In genomic region chr4:4935974-4936373, GRCh38 we compare ENCODE assay signal across 22 cellular contexts.
DNase-seq lines count a peak whose midpoint lies in the region; ATAC-seq, FAIRE-seq and TF ChIP-seq lines count a peak whose summit lies in the region.
"Had no signal": no experiment of that assay in that cellular context is flagged by ENCODE, and none has a peak within 500 bp of the region (broad histone marks: within the 10 kb centered on the region; RNA-seq: fewer than 3 reads in every experiment).

No MANE protein-coding gene starts in this region.

- no peak overlapping the region for H3K4me3 Mint-ChIP-seq in activated CD8-positive, alpha-beta memory T cell treated with anti-CD3 and anti-CD28 coated beads, Interleukin-2, amount 10 ng/mL, durations not matched to agents 7 days and 5 days
- H3K4me3 Mint-ChIP-seq: B cell; CD4-positive, alpha-beta T cell; CD8-positive, alpha-beta T cell had no signal

- no peaks in the 10 kb centered on the region; the same call in 1 of the 2 replicates for H4K20me1 ChIP-seq in K562 (replicated peaks; ENCODE audit: control insufficient read depth, insufficient read depth, low read length)
- H4K20me1 ChIP-seq: BLaER1 treated with 17β-estradiol and CSF1 and Interleukin-3, amounts not matched to agents 10 nM and 100 nM had no signal

- no peaks in the 10 kb centered on the region for H3K36me3 Mint-ChIP-seq in activated CD8-positive, alpha-beta memory T cell treated with anti-CD3 and anti-CD28 coated beads, Interleukin-2, amount 10 ng/mL, durations not matched to agents 7 days and 5 days
- H3K36me3 Mint-ChIP-seq: CD8-positive, alpha-beta T cell had no signal

- DNase-seq in activated CD8-positive, alpha-beta memory T cell treated with anti-CD3 and anti-CD28 coated beads, Interleukin-2, amount 10 ng/mL, durations not matched to agents 7 days and 5 days: peak; percentile 8
- no peak for DNase-seq in activated CD8-positive, alpha-beta memory T cell treated with anti-CD3 and anti-CD28 coated beads, Interleukin-2, amount 50 U/mL, for 4 hours
- DNase-seq in A549 (ENCODE audit: low read depth in 1 of 2, low spot score in 1 of 2): no peak
- no peak for DNase-seq in K562 (ENCODE audit: extremely low read depth in 1 of 4, low spot score in 3 of 4)
- no peak for DNase-seq in NK-92 (lab: John Stamatoyannopoulos, UW; ENCODE audit: unreplicated experiment)
- no peak for DNase-seq in 8988T
- DNase-seq: AML-193; Caco-2; Calu3; CD4-positive, alpha-beta T cell; CD8-positive, alpha-beta T cell; DMS79 treated with DMSO at 0.1 percent for 48 hours; GF-D8 had no signal

- no peaks in the 10 kb centered on the region for H3K27me3 Mint-ChIP-seq in activated CD8-positive, alpha-beta memory T cell treated with anti-CD3 and anti-CD28 coated beads, Interleukin-2, amount 10 ng/mL, durations not matched to agents 7 days and 5 days
- H3K27me3 Mint-ChIP-seq: B cell had no signal

- no peak overlapping the region for H2AFZ ChIP-seq in K562 (ENCODE audit: low read depth, low read length)

- in situ Hi-C loops in K562 (cut with MboI): no loop called here

- H3K27me3 ChIP-seq in K562 (ENCODE audit: control insufficient read depth in 2 of 2, insufficient read depth in 2 of 2, low read length in 2 of 2): peaks cover 7 to 17% of the 10 kb centered on the region in 2 experiments; a peak in 4 of 5 replicates
- H3K27me3 ChIP-seq: BLaER1 treated with 17β-estradiol and CSF1 and Interleukin-3, amounts not matched to agents 10 nM and 100 nM had no signal

- no TSS peak for BruUV-seq in K562 (replicated peaks; lab: Mats Ljungman, UMichigan)

- no peak for TF ChIP-seq EP300 in A549 (IDR thresholded peaks at IDR 0.05)
- no peak for TF ChIP-seq EP300 in K562 (IDR thresholded peaks at IDR 0.05; ENCODE audit: low read length)

- no peak for TF ChIP-seq RAD21 in A549 (conservative IDR thresholded peaks at IDR 0.05 in 1 of 2, IDR thresholded peaks at IDR 0.05 in 1 of 2)
- TF ChIP-seq RAD21 in K562 (CRISPR knock-in tag; conservative IDR thresholded peaks at IDR 0.05 in 1 of 2, IDR thresholded peaks at IDR 0.05 in 1 of 2): no peak

- POLR2A ChIA-PET in A549 (lab: Yijun Ruan, JAX) (no interaction called here), K562 (lab: Yijun Ruan, JAX) (no interaction called here)

- H3K9ac ChIP-seq in K562 (ENCODE audit: insufficient read depth in 1 of 2, low read depth in 2 of 2, low read length in 2 of 2): no peak overlapping the region
- H3K9ac ChIP-seq: BLaER1 treated with 17β-estradiol and CSF1 and Interleukin-3, amounts not matched to agents 10 nM and 100 nM had no signal

- H3K4me1 Mint-ChIP-seq in activated CD8-positive, alpha-beta memory T cell treated with anti-CD3 and anti-CD28 coated beads, Interleukin-2, amount 10 ng/mL, durations not matched to agents 7 days and 5 days: no peaks in the 10 kb centered on the region

- no peak for ATAC-seq in activated CD8-positive, alpha-beta memory T cell treated with anti-CD3 and anti-CD28 coated beads, Interleukin-2, amount 10 ng/mL, durations not matched to agents 7 days and 5 days
- ATAC-seq in A549 (no peak), K562 (no peak)
- ATAC-seq: CD8-positive, alpha-beta T cell had no signal

- no peak overlapping the region for H3K4me2 ChIP-seq in A549
- H3K4me2 ChIP-seq in K562 (ENCODE audit: insufficient read depth, low read length): no peak overlapping the region
- H3K4me2 ChIP-seq: BLaER1 treated with 17β-estradiol and CSF1 and Interleukin-3, amounts not matched to agents 10 nM and 100 nM had no signal

- H3K9me3 ChIP-seq in A549 (no peaks in the 10 kb centered on the region), K562 (replicated peaks; ENCODE audit: control insufficient read depth, insufficient read depth, low read depth, low read length) (no peaks in the 10 kb centered on the region)
- H3K9me3 ChIP-seq: Caco-2 had no signal

- no peak for TF ChIP-seq POLR2A in A549 (IDR thresholded peaks at IDR 0.05; ENCODE audit: low read length)
- no peak for TF ChIP-seq POLR2A in K562 (conservative IDR thresholded peaks at IDR 0.05)

- no peak overlapping the region for H3K27ac Mint-ChIP-seq in activated CD8-positive, alpha-beta memory T cell treated with anti-CD3 and anti-CD28 coated beads, Interleukin-2, amount 10 ng/mL, durations not matched to agents 7 days and 5 days
- H3K27ac Mint-ChIP-seq: B cell; CD4-positive, alpha-beta T cell; CD8-positive, alpha-beta T cell had no signal

- H3K27ac ChIP-seq in A549 (no peak overlapping the region), K562 (ENCODE audit: extremely low read depth, low read depth, low read length) (no peak overlapping the region)
- H3K27ac ChIP-seq: 22Rv1, C4-2B had no signal

- H3K9me3 Mint-ChIP-seq in activated CD8-positive, alpha-beta memory T cell treated with anti-CD3 and anti-CD28 coated beads, Interleukin-2, amount 10 ng/mL, durations not matched to agents 7 days and 5 days (ENCODE audit: low read depth): no peaks in the 10 kb centered on the region
- H3K9me3 Mint-ChIP-seq: CD4-positive, alpha-beta T cell; CD8-positive, alpha-beta T cell had no signal

- TF ChIP-seq CTCF in A549 (IDR thresholded peaks at IDR 0.05): no peak
- no peak for TF ChIP-seq CTCF in K562 (IDR thresholded peaks at IDR 0.05 in 2 of 3, conservative IDR thresholded peaks at IDR 0.05 in 1 of 3; ENCODE audit: insufficient read depth in 2 of 3, low read depth in 1 of 3, low read length in 3 of 3)

- intact Hi-C loops in K562 (cut with micrococcal nuclease): no loop called here

- FAIRE-seq in A549 (lab: Jason Lieb, UNC) (no peak), K562 (lab: Jason Lieb, UNC) (no peak)
- FAIRE-seq: A204.1, D721Med, G401.6, GM12891, GM19239 had no signal

- H3K4me3 ChIP-seq in A549 (no peak overlapping the region), K562 (no peak overlapping the region)
- H3K4me3 ChIP-seq: BLaER1 treated with 17β-estradiol and CSF1 and Interleukin-3, amounts not matched to agents 10 nM and 100 nM had no signal

- H3K4me1 ChIP-seq in A549 (no peaks in the 10 kb centered on the region), K562 (replicated peaks in 1 of 2; ENCODE audit: control insufficient read depth in 2 of 2, insufficient read depth in 2 of 2, low read length in 2 of 2) (no peaks in the 10 kb centered on the region)
- H3K4me1 ChIP-seq: Caco-2 had no signal

- H3K36me3 ChIP-seq in K562 (ENCODE audit: control insufficient read depth, insufficient read depth, low read length): no peaks in the 10 kb centered on the region
- H3K36me3 ChIP-seq: BLaER1 treated with 17β-estradiol and CSF1 and Interleukin-3, amounts not matched to agents 10 nM and 100 nM had no signal

- WGBS in A549 (ENCODE audit: missing lambda C conversion rate): 26% methylated on average over 8 of the region's 8 CpGs
- 0% methylated on average over 8 of the region's 8 CpGs for WGBS in K562 (ENCODE audit: insufficient coverage, low coverage, missing lambda C conversion rate)

- no peaks in the 10 kb centered on the region for H3K79me2 ChIP-seq in K562 (ENCODE audit: control insufficient read depth, insufficient read depth, low read length)

- CTCF ChIA-PET in activated CD8-positive, alpha-beta memory T cell treated with anti-CD3 and anti-CD28 coated beads, Interleukin-2, amount 10 ng/mL, durations not matched to agents 7 days and 5 days (lab: Charles Lee): no interaction called here
- CTCF ChIA-PET in A549 (lab: Yijun Ruan, JAX): no interaction called here
- CTCF ChIA-PET in K562 (lab: Yijun Ruan, JAX; ENCODE audit: low intra/inter-chr PET ratio): no interaction called here

- H3K9me1 ChIP-seq in K562 (ENCODE audit: control insufficient read depth, insufficient read depth, low read length): no peaks in the 10 kb centered on the region

TF ChIP-seq in A549, 52 proteins besides CTCF, POLR2A, EP300 and RAD21:
- TF ChIP-seq MAFK (IDR thresholded peaks at IDR 0.05; ENCODE audit: partially characterized antibody): peak; percentile 54
- TF ChIP-seq KDM1A (IDR thresholded peaks at IDR 0.05; ENCODE audit: low read depth): no peak

TF ChIP-seq in K562, 482 proteins besides CTCF, POLR2A, EP300 and RAD21:
- TF ChIP-seq GTF3C2 (IDR thresholded peaks at IDR 0.05; ENCODE audit: borderline replicate concordance, extremely low read depth, insufficient read length) (no peak), C11orf30 (IDR thresholded peaks at IDR 0.05; ENCODE audit: low read depth) (0 out of 2 replicates have a peak, but pooled peaks have one; percentile 19), ZNF316 (IDR thresholded peaks at IDR 0.05) (peak; percentile 37; the same call in 1 of the 2 replicates), ATF6 (CRISPR knock-in tag; IDR thresholded peaks at IDR 0.05) (no peak), RBM25 (IDR thresholded peaks at IDR 0.05; ENCODE audit: low read depth, low read length, severe bottlenecking) (peak; percentile 14)
